17 cellular contexts compared by ENCODE assay signal in the genomic region with DNA sequence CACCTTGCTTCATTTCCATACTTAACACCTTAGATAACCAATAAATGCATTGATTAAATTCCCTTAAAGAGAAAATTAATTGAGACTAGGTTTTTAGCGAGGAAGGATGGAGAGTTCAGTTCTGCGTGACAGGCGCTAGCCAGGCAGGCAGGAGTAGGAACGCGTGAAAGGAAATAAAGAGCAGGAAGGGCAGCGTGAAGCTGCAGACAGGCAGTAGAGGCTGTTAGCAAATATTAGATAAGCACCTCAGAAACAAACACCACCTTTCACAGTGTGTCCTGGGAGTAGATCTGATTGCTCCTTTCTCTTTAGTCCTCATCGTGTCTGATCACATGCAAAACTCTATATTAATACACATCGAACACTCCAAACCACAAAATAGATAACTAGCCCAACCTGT.
"Had no signal": no experiment of that assay in that cellular context is flagged by ENCODE, and none has a peak within 500 bp of the region (broad histone marks: within the 10 kb centered on the region; RNA-seq: fewer than 3 reads in every experiment).

No MANE protein-coding gene starts in this region.

- H3K4me1 ChIP-seq: colonic mucosa, esophagus squamous epithelium, lower lobe of right lung, suprapubic skin, upper lobe of left lung had no signal

- H3K27me3 Mint-ChIP-seq: activated CD8-positive, alpha-beta T cell treated with anti-CD3 and anti-CD28 coated beads for 36 hours; activated naive CD8-positive, alpha-beta T cell; T-helper 17 cell had no signal

- H3K4me1 Mint-ChIP-seq: T-helper 17 cell had no signal

- H3K9me3 Mint-ChIP-seq: activated CD8-positive, alpha-beta T cell treated with anti-CD3 and anti-CD28 coated beads for 36 hours; activated T-cell treated with anti-CD3 and anti-CD28 coated beads, Interleukin-2, amount 50 U/mL, for 4 hours; stimulated activated naive CD8-positive, alpha-beta T cell treated with anti-CD3 and anti-CD28 coated beads, Interleukin-15, Interleukin-2, amounts not matched to agents 100 ng/mL and 50 ng/mL, for 24 hours; WTC11 had no signal

- H3K9me3 ChIP-seq: colonic mucosa, esophagus squamous epithelium, lower lobe of right lung, ovary, suprapubic skin, upper lobe of left lung had no signal

- DNase-seq: activated CD4-positive, alpha-beta T cell treated with anti-CD3 and anti-CD28 coated beads for 4 hours; activated CD8-positive, alpha-beta T cell treated with anti-CD3 and anti-CD28 coated beads for 36 hours; activated gamma-delta T cell treated with Interleukin-2 at 50 U/mL for 16 hours; activated T-cell treated with anti-CD3 and anti-CD28 coated beads, Interleukin-2, amount 50 U/mL, for 4 hours; amniotic stem cell; central memory CD4-positive, alpha-beta T cell; colonic mucosa; esophagus squamous epithelium; lower lobe of right lung; midbrain; ovary; T-helper 17 cell; upper lobe of left lung had no signal

- H3K36me3 ChIP-seq: colonic mucosa, esophagus squamous epithelium, lower lobe of right lung, ovary, suprapubic skin, upper lobe of left lung had no signal

- H3K4me3 Mint-ChIP-seq: activated CD8-positive, alpha-beta T cell treated with anti-CD3 and anti-CD28 coated beads for 36 hours; activated naive CD8-positive, alpha-beta T cell; activated T-cell treated with anti-CD3 and anti-CD28 coated beads, Interleukin-2, amount 50 U/mL, for 4 hours; stimulated activated naive CD8-positive, alpha-beta T cell treated with anti-CD3 and anti-CD28 coated beads, Interleukin-15, Interleukin-2, amounts not matched to agents 100 ng/mL and 50 ng/mL, for 24 hours; T-helper 17 cell; WTC11 had no signal

- H3K27me3 ChIP-seq: colonic mucosa, esophagus squamous epithelium, ovary, suprapubic skin, upper lobe of left lung had no signal

- H3K27ac ChIP-seq: colonic mucosa, esophagus squamous epithelium, lower lobe of right lung, ovary, suprapubic skin, upper lobe of left lung had no signal

- H3K4me3 ChIP-seq: colonic mucosa, esophagus squamous epithelium, lower lobe of right lung, ovary, suprapubic skin, upper lobe of left lung had no signal

- H3K36me3 Mint-ChIP-seq: activated naive CD8-positive, alpha-beta T cell; WTC11 had no signal

- H3K27ac Mint-ChIP-seq: activated CD8-positive, alpha-beta T cell treated with anti-CD3 and anti-CD28 coated beads for 36 hours; activated naive CD8-positive, alpha-beta T cell; stimulated activated naive CD8-positive, alpha-beta T cell treated with anti-CD3 and anti-CD28 coated beads, Interleukin-15, Interleukin-2, amounts not matched to agents 100 ng/mL and 50 ng/mL, for 24 hours; T-helper 17 cell; WTC11 had no signal
